Comparison of ENCODE assay signal across 13 cellular contexts in genomic region chr12:113660941-113661340, GRCh38.
DNase-seq lines count a peak whose midpoint lies in the region; TF ChIP-seq lines count a peak whose summit lies in the region.
"Had no signal": no experiment of that assay in that cellular context is flagged by ENCODE, and none has a peak within 500 bp of the region (broad histone marks: within the 10 kb centered on the region; RNA-seq: fewer than 3 reads in every experiment).

No MANE protein-coding gene starts in this region.

- POLR2A ChIA-PET in Caco-2 (lab: Charles Lee) = no interaction called here

- H3K27me3 Mint-ChIP-seq in Caco-2 (ENCODE audit: insufficient read depth, unreplicated experiment) = peaks cover 3% of the 10 kb centered on the region

- H3K27me3 ChIP-seq in Caco-2 (replicated peaks; ENCODE audit: control insufficient read depth, insufficient read depth, low read length) = no peaks in the 10 kb centered on the region

- no TSS peak for BruUV-seq in Caco-2 (replicated peaks; lab: Mats Ljungman, UMichigan)

- H3K36me3 Mint-ChIP-seq in Caco-2 (ENCODE audit: insufficient read depth, unreplicated experiment) = no peaks in the 10 kb centered on the region
- H3K36me3 Mint-ChIP-seq: CD4-positive, alpha-beta memory T cell had no signal

- intact Hi-C loops in Caco-2 (cut with micrococcal nuclease; ENCODE audit: unreplicated experiment) = no loop called here

- H3K36me3 ChIP-seq in Caco-2 (ENCODE audit: control insufficient read depth, insufficient read depth, low read length) = no peaks in the 10 kb centered on the region

- H3K4me3 Mint-ChIP-seq in Caco-2 (ENCODE audit: unreplicated experiment) = no peak overlapping the region
- H3K4me3 Mint-ChIP-seq: CD4-positive, alpha-beta memory T cell; GM23338; H9 had no signal

- no peak for TF ChIP-seq CTCF in Caco-2 (IDR thresholded peaks at IDR 0.05; ENCODE audit: insufficient read depth in 1 of 2, low read depth in 1 of 2, low read length in 1 of 2, severe bottlenecking in 1 of 2, unreplicated experiment in 1 of 2)
- TF ChIP-seq CTCF in GM13976 (IDR thresholded peaks at IDR 0.05; ENCODE audit: borderline replicate concordance, control extremely low read depth, extremely low read depth, insufficient read depth, missing control alignments) = no peak

- H3K27ac Mint-ChIP-seq in Caco-2 (ENCODE audit: unreplicated experiment) = no peak overlapping the region
- H3K27ac Mint-ChIP-seq: CD4-positive, alpha-beta memory T cell; GM23338; H9 had no signal

- DNase-seq in G401 (ENCODE audit: low spot score) (peak; percentile 92), cerebellar nuclear complex (lab: John Stamatoyannopoulos, UW) (peak; percentile 43 to 60), inferior parietal cortex (ENCODE audit: extremely low spot score) (peak; percentile 25), superior temporal gyrus (ENCODE audit: extremely low spot score) (peak; percentile 26), epidermal melanocyte (ENCODE audit: insufficient read length, low spot score) (no peak), Caco-2 (no peak), GM13976 (ENCODE audit: low spot score) (no peak)
- DNase-seq: CD4-positive, alpha-beta memory T cell; COR-L47; DMS 273 treated with DMSO at 0.1 percent for 48 hours; DMS79 treated with DMSO at 0.1 percent for 48 hours; H9 had no signal

- H3K9me3 Mint-ChIP-seq in Caco-2 (ENCODE audit: unreplicated experiment) = peaks cover 12% of the 10 kb centered on the region

- no peak overlapping the region for H3K4me3 ChIP-seq in Caco-2 (ENCODE audit: low read depth, low read length)
- H3K4me3 ChIP-seq: GM23338 had no signal

- in situ Hi-C loops in G401 (cut with HindIII; ENCODE audit: low sequenced_read_pairs) = no loop called here
- in situ Hi-C loops in GM13976 (cut with MboI; ENCODE audit: low sequenced_read_pairs, unreplicated experiment) = no loop called here

- H3K4me1 Mint-ChIP-seq in Caco-2 (ENCODE audit: low read depth, unreplicated experiment) = no peaks in the 10 kb centered on the region

- no peaks in the 10 kb centered on the region for H3K4me1 ChIP-seq in Caco-2

- CTCF ChIA-PET in Caco-2 (lab: Charles Lee) = no interaction called here

- no peaks in the 10 kb centered on the region for H3K9me3 ChIP-seq in Caco-2

Comparison
In these comparisons a context has a peak if more than half of its experiments do, and no peak if none do; other contexts are left out.
1. DNase-seq: peak in G401 (single experiment), cerebellar nuclear complex (2 of 2), inferior parietal cortex (single experiment) and superior temporal gyrus (single experiment); none in epidermal melanocyte (single experiment), Caco-2 (0 of 2) and GM13976 (single experiment).